ENCODE assay signal across 7 cellular contexts in genomic region chr4:139530833-139531427, GRCh38.
DNase-seq lines count a peak whose midpoint lies in the region; ATAC-seq and TF ChIP-seq lines count a peak whose summit lies in the region.

No MANE protein-coding gene starts in this region.

- H3K27me3 Mint-ChIP-seq in activated naive CD8-positive, alpha-beta T cell treated with anti-CD3 and anti-CD28 coated beads, Interleukin-2, amount 50 U/mL, for 24 hours: no peaks in the 10 kb centered on the region

- no peak overlapping the region for H3K4me3 Mint-ChIP-seq in activated naive CD8-positive, alpha-beta T cell treated with anti-CD3 and anti-CD28 coated beads, Interleukin-2, amount 50 U/mL, for 24 hours

- DNase-seq in GM12865 (ENCODE audit: low read depth) (peak; percentile 51), iPS DF 4.7 (ENCODE audit: extremely low read depth, low spot score) (peak; percentile 46)
- DNase-seq in activated naive CD8-positive, alpha-beta T cell treated with anti-CD3 and anti-CD28 coated beads, Interleukin-2, amount 50 U/mL, for 24 hours: peak; percentile 64
- peak; percentile 17 to 54 for DNase-seq in stimulated activated CD4-positive, alpha-beta T cell treated with anti-CD3 and anti-CD28 coated beads, Interleukin-1b, Interleukin-23, amount 100 ng/mL, for 4 hours (ENCODE audit: low read depth in 2 of 2)

- no peak overlapping the region for H3K4me3 ChIP-seq in GM12865 (ENCODE audit: low read depth, low read length)

- H3K9me3 Mint-ChIP-seq in activated naive CD8-positive, alpha-beta T cell treated with anti-CD3 and anti-CD28 coated beads, Interleukin-2, amount 50 U/mL, for 24 hours: no peaks in the 10 kb centered on the region

- peaks cover under 1% of the 10 kb centered on the region for H3K4me1 Mint-ChIP-seq in activated naive CD8-positive, alpha-beta T cell treated with anti-CD3 and anti-CD28 coated beads, Interleukin-2, amount 50 U/mL, for 24 hours

- H3K27ac Mint-ChIP-seq in activated naive CD8-positive, alpha-beta T cell treated with anti-CD3 and anti-CD28 coated beads, Interleukin-2, amount 50 U/mL, for 24 hours: no peak overlapping the region

- H3K36me3 Mint-ChIP-seq in activated naive CD8-positive, alpha-beta T cell treated with anti-CD3 and anti-CD28 coated beads, Interleukin-2, amount 50 U/mL, for 24 hours (ENCODE audit: low read depth): peaks cover 27% of the 10 kb centered on the region

- TF ChIP-seq CTCF in GM12865 (IDR thresholded peaks at IDR 0.05; ENCODE audit: insufficient read depth, low read depth, low read length, missing control alignments): peak; percentile 77

- peak; percentile 48 for ATAC-seq in HG03045 (IDR thresholded peaks at IDR 0.05; ENCODE audit: unreplicated experiment)
- ATAC-seq in SK-N-SH treated with all-trans-retinoic acid at 6 μM for 48 hours: peak; percentile 81
- peak; percentile 61 for ATAC-seq in activated naive CD8-positive, alpha-beta T cell treated with anti-CD3 and anti-CD28 coated beads, Interleukin-2, amount 50 U/mL, for 24 hours
- no peak for ATAC-seq in HG02623 (IDR thresholded peaks at IDR 0.05; ENCODE audit: unreplicated experiment)

TF ChIP-seq in SK-N-SH treated with all-trans-retinoic acid at 6 μM for 48 hours, 23 proteins besides CTCF, POLR2A, EP300 and RAD21:
- TF ChIP-seq TCF4 (CRISPR knock-in tag; IDR thresholded peaks at IDR 0.05; ENCODE audit: borderline replicate concordance) (no peak), ZNF565 (CRISPR knock-in tag; conservative IDR thresholded peaks at IDR 0.05; ENCODE audit: low read depth) (no peak), ESRRG (CRISPR knock-in tag; IDR thresholded peaks at IDR 0.05) (no peak), GLIS3 (CRISPR knock-in tag; IDR thresholded peaks at IDR 0.05) (no peak), ZFP3 (CRISPR knock-in tag; IDR thresholded peaks at IDR 0.05) (no peak), ZFP30 (CRISPR knock-in tag; IDR thresholded peaks at IDR 0.05) (no peak), SNAI2 (CRISPR knock-in tag; IDR thresholded peaks at IDR 0.05) (no peak), ZNF70 (CRISPR knock-in tag; IDR thresholded peaks at IDR 0.05) (no peak), ARNTL (CRISPR knock-in tag; IDR thresholded peaks at IDR 0.05; ENCODE audit: borderline replicate concordance, low read depth) (no peak), TOX (CRISPR knock-in tag; IDR thresholded peaks at IDR 0.05; ENCODE audit: borderline replicate concordance) (no peak), CSDC2 (CRISPR knock-in tag; IDR thresholded peaks at IDR 0.05) (no peak), PPARA (CRISPR knock-in tag; IDR thresholded peaks at IDR 0.05; ENCODE audit: borderline replicate concordance) (no peak), POU6F1 (CRISPR knock-in tag; IDR thresholded peaks at IDR 0.05; ENCODE audit: borderline replicate concordance, low read depth) (no peak), ZNF8 (CRISPR knock-in tag; IDR thresholded peaks at IDR 0.05) (no peak)
- TF ChIP-seq, protein P1, sequence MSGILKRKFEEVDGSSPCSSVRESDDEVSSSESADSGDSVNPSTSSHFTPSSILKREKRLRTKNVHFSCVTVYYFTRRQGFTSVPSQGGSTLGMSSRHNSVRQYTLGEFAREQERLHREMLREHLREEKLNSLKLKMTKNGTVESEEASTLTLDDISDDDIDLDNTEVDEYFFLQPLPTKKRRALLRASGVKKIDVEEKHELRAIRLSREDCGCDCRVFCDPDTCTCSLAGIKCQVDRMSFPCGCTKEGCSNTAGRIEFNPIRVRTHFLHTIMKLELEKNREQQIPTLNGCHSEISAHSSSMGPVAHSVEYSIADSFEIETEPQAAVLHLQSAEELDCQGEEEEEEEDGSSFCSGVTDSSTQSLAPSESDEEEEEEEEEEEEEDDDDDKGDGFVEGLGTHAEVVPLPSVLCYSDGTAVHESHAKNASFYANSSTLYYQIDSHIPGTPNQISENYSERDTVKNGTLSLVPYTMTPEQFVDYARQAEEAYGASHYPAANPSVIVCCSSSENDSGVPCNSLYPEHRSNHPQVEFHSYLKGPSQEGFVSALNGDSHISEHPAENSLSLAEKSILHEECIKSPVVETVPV (CRISPR knock-in tag; IDR thresholded peaks at IDR 0.05): no peak
- TF ChIP-seq, protein P2, sequence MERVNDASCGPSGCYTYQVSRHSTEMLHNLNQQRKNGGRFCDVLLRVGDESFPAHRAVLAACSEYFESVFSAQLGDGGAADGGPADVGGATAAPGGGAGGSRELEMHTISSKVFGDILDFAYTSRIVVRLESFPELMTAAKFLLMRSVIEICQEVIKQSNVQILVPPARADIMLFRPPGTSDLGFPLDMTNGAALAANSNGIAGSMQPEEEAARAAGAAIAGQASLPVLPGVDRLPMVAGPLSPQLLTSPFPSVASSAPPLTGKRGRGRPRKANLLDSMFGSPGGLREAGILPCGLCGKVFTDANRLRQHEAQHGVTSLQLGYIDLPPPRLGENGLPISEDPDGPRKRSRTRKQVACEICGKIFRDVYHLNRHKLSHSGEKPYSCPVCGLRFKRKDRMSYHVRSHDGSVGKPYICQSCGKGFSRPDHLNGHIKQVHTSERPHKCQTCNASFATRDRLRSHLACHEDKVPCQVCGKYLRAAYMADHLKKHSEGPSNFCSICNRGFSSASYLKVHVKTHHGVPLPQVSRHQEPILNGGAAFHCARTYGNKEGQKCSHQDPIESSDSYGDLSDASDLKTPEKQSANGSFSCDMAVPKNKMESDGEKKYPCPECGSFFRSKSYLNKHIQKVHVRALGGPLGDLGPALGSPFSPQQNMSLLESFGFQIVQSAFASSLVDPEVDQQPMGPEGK (CRISPR knock-in tag; IDR thresholded peaks at IDR 0.05; ENCODE audit: borderline replicate concordance): no peak
